ENCODE assay signal across 8 cellular contexts in the genomic region with DNA sequence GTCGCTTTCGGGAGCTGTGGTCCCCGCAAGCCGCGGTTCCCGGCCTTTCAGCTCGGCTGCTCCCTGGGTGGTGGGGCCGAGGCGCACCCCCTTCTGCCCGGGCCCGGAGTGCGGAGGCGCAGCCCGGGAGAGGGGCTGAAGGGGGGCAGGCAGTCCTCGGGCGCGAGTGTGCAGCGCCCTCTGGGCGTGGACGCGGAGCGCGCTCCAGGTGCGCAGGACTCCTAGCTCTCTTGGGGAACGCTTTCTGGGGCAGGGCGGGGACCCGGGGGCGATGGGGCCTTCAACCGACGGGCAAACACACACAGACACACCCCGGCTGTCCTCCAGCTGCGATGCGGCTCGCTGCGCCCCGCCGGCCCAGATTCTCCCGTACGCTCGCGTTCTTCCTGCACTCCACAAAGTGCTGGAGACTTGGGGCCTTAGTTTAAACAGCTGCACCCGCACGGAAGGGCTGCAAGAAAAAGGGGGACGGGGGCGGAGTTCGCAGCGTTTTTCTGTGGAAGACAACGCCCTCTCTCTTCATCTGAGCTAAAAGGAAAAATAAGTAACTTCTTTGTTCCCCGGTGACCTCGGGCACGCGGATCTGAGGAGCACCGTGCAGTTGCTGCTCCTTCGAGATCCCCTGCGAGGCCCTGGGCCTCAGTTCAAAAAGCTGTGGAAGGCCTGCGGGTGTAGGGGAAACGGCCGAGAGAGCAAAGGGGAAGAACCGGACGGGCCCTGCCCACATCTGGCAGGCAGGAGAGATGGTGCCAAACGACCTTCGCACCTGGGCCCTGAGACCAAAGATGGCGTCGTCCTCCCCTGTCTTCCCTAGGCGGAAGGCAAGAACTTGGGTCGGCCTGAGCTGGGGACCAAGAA. TPM values are rescaled to one million over a fixed set of nuclear protein-coding genes. Genes with fewer than 3 reads are reported as not detected.
DNase-seq lines count a peak whose midpoint lies in the region; ATAC-seq and TF ChIP-seq lines count a peak whose summit lies in the region.

No MANE protein-coding gene starts in this region.

- intact Hi-C loops in natural killer cell (cut with micrococcal nuclease): no loop called here
- intact Hi-C loops in vagina (cut with DNase I): no loop called here

- ATAC-seq in HG02840 (IDR thresholded peaks at IDR 0.05; ENCODE audit: low FRiP score, unreplicated experiment) (peak; percentile 57), natural killer cell (no peak)

- H3K4me3 ChIP-seq in vagina: peak overlapping the region; percentile 64 to 73

- TF ChIP-seq CTCF in GM12874 (IDR thresholded peaks at IDR 0.05; ENCODE audit: insufficient read depth, low read depth, low read length) (peak; percentile 77), natural killer cell (IDR thresholded peaks at IDR 0.05) (no peak), vagina (IDR thresholded peaks at IDR 0.05) (peak; percentile 23 to 57 (median 49))

- in situ Hi-C loops in ACHN (cut with HindIII; ENCODE audit: low pct_ligation_motif_present, low pct_unique_long_range_greater_than_20kb, low sequenced_read_pairs): no loop called here

- H3K9me3 Mint-ChIP-seq in activated CD4-positive, alpha-beta T cell treated with anti-CD3 and anti-CD28 coated beads, Interleukin-2, amount 10 ng/mL, durations not matched to agents 7 days and 5 days: no peaks in the 10 kb centered on the region
- H3K9me3 Mint-ChIP-seq in natural killer cell: no peaks in the 10 kb centered on the region

- H3K4me1 ChIP-seq in vagina: peaks cover 32% of the 10 kb centered on the region

- peaks cover 62% of the 10 kb centered on the region for H3K27me3 Mint-ChIP-seq in activated CD4-positive, alpha-beta T cell treated with anti-CD3 and anti-CD28 coated beads, Interleukin-2, amount 10 ng/mL, durations not matched to agents 7 days and 5 days
- H3K27me3 Mint-ChIP-seq in natural killer cell (ENCODE audit: low read depth in 2 of 2): peaks cover 37 to 51% of the 10 kb centered on the region in 2 donors

- H3K36me3 Mint-ChIP-seq in activated CD4-positive, alpha-beta T cell treated with anti-CD3 and anti-CD28 coated beads, Interleukin-2, amount 10 ng/mL, durations not matched to agents 7 days and 5 days (ENCODE audit: low read depth): no peaks in the 10 kb centered on the region
- no peaks in the 10 kb centered on the region for H3K36me3 Mint-ChIP-seq in natural killer cell

- DNase-seq in ACHN (peak; percentile 76), NCI-H1930 (lab: John Stamatoyannopoulos, UW) (peak; percentile 70 to 78), fibroblast of peridontal ligament (ENCODE audit: extremely low read depth) (peak; percentile 33), natural killer cell (no peak), vagina (ENCODE audit: extremely low spot score in 2 of 2) (no peak)
- peak; percentile 31 for DNase-seq in activated CD4-positive, alpha-beta T cell treated with anti-CD3 and anti-CD28 coated beads, Interleukin-2, amount 10 ng/mL, durations not matched to agents 7 days and 5 days

- no peaks in the 10 kb centered on the region for H3K9me3 ChIP-seq in vagina

- POLR2A ChIA-PET in activated CD4-positive, alpha-beta T cell treated with anti-CD3 and anti-CD28 coated beads, Interleukin-2, amount 10 ng/mL, durations not matched to agents 7 days and 5 days (lab: Charles Lee): no interaction called here

- peaks cover 11% of the 10 kb centered on the region for H3K4me1 Mint-ChIP-seq in activated CD4-positive, alpha-beta T cell treated with anti-CD3 and anti-CD28 coated beads, Interleukin-2, amount 10 ng/mL, durations not matched to agents 7 days and 5 days
- H3K4me1 Mint-ChIP-seq in natural killer cell: no peaks in the 10 kb centered on the region

- H3K27ac ChIP-seq in vagina: peak overlapping the region; percentile 94

- H3K36me3 ChIP-seq in vagina: no peaks in the 10 kb centered on the region

- no peak overlapping the region for H3K27ac Mint-ChIP-seq in activated CD4-positive, alpha-beta T cell treated with anti-CD3 and anti-CD28 coated beads, Interleukin-2, amount 10 ng/mL, durations not matched to agents 7 days and 5 days
- H3K27ac Mint-ChIP-seq in natural killer cell: no peak overlapping the region

- H3K4me3 Mint-ChIP-seq in activated CD4-positive, alpha-beta T cell treated with anti-CD3 and anti-CD28 coated beads, Interleukin-2, amount 10 ng/mL, durations not matched to agents 7 days and 5 days: peak overlapping the region; percentile 59
- peak overlapping the region; percentile 31 for H3K4me3 Mint-ChIP-seq in natural killer cell

- CTCF ChIA-PET in activated CD4-positive, alpha-beta T cell treated with anti-CD3 and anti-CD28 coated beads, Interleukin-2, amount 10 ng/mL, durations not matched to agents 7 days and 5 days (lab: Charles Lee): interaction anchor here (0.6 to 1.4 kb wide), 8 partner anchors 9 to 229 kb away, joined by 3 to 4 read pairs (median 4); no protein-coding TSS in a partner anchor

- no peak for TF ChIP-seq POLR2A in vagina (IDR thresholded peaks at IDR 0.05)

- H3K27me3 ChIP-seq in vagina: no peaks in the 10 kb centered on the region

RNA-seq across cellular contexts. Expression of gene SDC1, which starts 0.6 kb away (rescaled TPM):
- under 1 TPM in 1 of 2 experiments, not detected in 1; 0.19 TPM for total RNA-seq in activated CD4-positive, alpha-beta T cell treated with anti-CD3 and anti-CD28 coated beads, Interleukin-2, amount 10 ng/mL, durations not matched to agents 7 days and 5 days
- total RNA-seq in natural killer cell: under 1 TPM in 1 of 3 donors, not detected in 2; 0.63 TPM
- total RNA-seq in vagina: 184 TPM

Comparison
In these comparisons a context has a peak if more than half of its experiments do, and no peak if none do; other contexts are left out.
1. DNase-seq: peak in ACHN (single experiment), NCI-H1930 (2 of 2), activated CD4-positive, alpha-beta T cell treated with anti-CD3 and anti-CD28 coated beads, Interleukin-2, amount 10 ng/mL, durations not matched to agents 7 days and 5 days (single experiment) and fibroblast of peridontal ligament (single experiment); none in natural killer cell (single experiment) and vagina (0 of 2).
2. RNA of gene SDC1, which starts 0.6 kb away (total RNA-seq): 184 TPM in vagina (single experiment); 0.19 TPM in activated CD4-positive, alpha-beta T cell treated with anti-CD3 and anti-CD28 coated beads, Interleukin-2, amount 10 ng/mL, durations not matched to agents 7 days and 5 days and 0.63 TPM in natural killer cell; every median in the first group is over 100 times any median in the second.